Comparison of ENCODE assay signal across 11 cellular contexts in the genomic region with DNA sequence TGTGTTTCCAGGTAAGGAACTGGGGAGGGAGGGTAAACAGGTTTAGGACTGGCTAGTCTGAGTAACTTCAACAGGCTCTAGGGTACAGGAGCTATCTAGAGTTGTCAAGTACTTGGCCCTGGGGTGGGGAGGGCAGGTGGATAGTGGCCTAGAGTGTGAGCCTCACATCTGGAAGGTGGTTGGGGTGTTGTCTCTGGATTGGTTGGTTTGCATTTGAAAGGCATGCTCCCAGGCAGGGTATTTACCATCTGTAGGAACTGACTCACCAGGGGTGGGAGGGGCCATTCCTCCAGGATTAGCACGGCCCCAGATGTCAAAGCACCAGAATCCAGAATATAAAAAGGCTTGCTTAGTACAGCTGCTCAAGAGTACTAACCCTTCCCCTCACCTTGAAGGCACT.
DNase-seq lines count a peak whose midpoint lies in the region; ATAC-seq and TF ChIP-seq lines count a peak whose summit lies in the region.
"Had no signal": no experiment of that assay in that cellular context is flagged by ENCODE, and none has a peak within 500 bp of the region (broad histone marks: within the 10 kb centered on the region; RNA-seq: fewer than 3 reads in every experiment).

No MANE protein-coding gene starts in this region.

- H3K9me3 Mint-ChIP-seq in neural crest cell (no peaks in the 10 kb centered on the region), CD14-positive monocyte (peaks cover 0 to 7% (median 3%) of the 10 kb centered on the region in 7 donors)
- H3K9me3 Mint-ChIP-seq: T-helper 1 cell treated with Interleukin-12 subunit alpha and Interleukin-12 subunit beta and Interleukin-4 antibody, amounts not matched to agents 30 μg/mL and 1 μg/mL, for 36 hours had no signal

- H3K9me2 ChIP-seq in GM23248 (ENCODE audit: insufficient read depth) = no peaks in the 10 kb centered on the region

- in situ Hi-C loops in GM23248 (cut with MboI) = no loop called here

- no peak overlapping the region for H3K4me2 ChIP-seq in GM23248 (ENCODE audit: unreplicated experiment)

- H3K27me3 Mint-ChIP-seq in neural crest cell (ENCODE audit: low read depth) (peaks cover 2% of the 10 kb centered on the region), CD14-positive monocyte (ENCODE audit: low read depth in 3 of 3) (peaks cover 0 to 5% (median 2%) of the 10 kb centered on the region in 3 donors)

- peaks cover 3% of the 10 kb centered on the region; the same call in 1 of the 2 replicates for H3F3A ChIP-seq in GM23248 (ENCODE audit: insufficient read depth)

- H2AFZ ChIP-seq in GM23248 = no peak overlapping the region

- H3K9ac ChIP-seq in GM23248 = no peak overlapping the region

- peaks cover 3% of the 10 kb centered on the region for H3K36me3 Mint-ChIP-seq in neural crest cell (ENCODE audit: low read depth)
- no peaks in the 10 kb centered on the region for H3K36me3 Mint-ChIP-seq in CD14-positive monocyte

- DNase-seq in GM23248 (peak; percentile 81), RPMI7951 (ENCODE audit: low read depth) (peak; percentile 0), fibroblast of mammary gland (ENCODE audit: low read depth) (peak; percentile 43), neural crest cell (ENCODE audit: low read depth, low spot score) (no peak), NCI-H510A (lab: John Stamatoyannopoulos, UW) (no peak), NCI-H146 (lab: John Stamatoyannopoulos, UW) (no peak), CD14-positive monocyte (ENCODE audit: low spot score) (no peak)
- DNase-seq: NCI-H2227 treated with DMSO at 0.1 percent for 48 hours had no signal

- intact Hi-C loops in CD14-positive monocyte (cut with micrococcal nuclease) = no loop called here

- H3K4me1 ChIP-seq in GM23248 (ENCODE audit: insufficient read depth) = peaks cover 8% of the 10 kb centered on the region

- no peak overlapping the region for H3K27ac ChIP-seq in GM23248

- no peaks in the 10 kb centered on the region for H4K20me1 ChIP-seq in GM23248 (ENCODE audit: insufficient read depth)

- 0% methylated on average over 1 of the region's 1 CpG for WGBS in GM23248 (ENCODE audit: low coverage in 1 of 2, low lambda C conversion rate in 2 of 2, missing lambda C conversion rate in 2 of 2), 2 experiments

- H3K27me3 ChIP-seq in GM23248 (replicated peaks; ENCODE audit: insufficient read depth) = no peaks in the 10 kb centered on the region

- H3K79me2 ChIP-seq in GM23248 (ENCODE audit: insufficient read depth) = no peaks in the 10 kb centered on the region

- H3K4me3 Mint-ChIP-seq in neural crest cell = no peak overlapping the region
- H3K4me3 Mint-ChIP-seq in CD14-positive monocyte = no peak overlapping the region
- H3K4me3 Mint-ChIP-seq: T-helper 1 cell treated with Interleukin-12 subunit alpha and Interleukin-12 subunit beta and Interleukin-4 antibody, amounts not matched to agents 30 μg/mL and 1 μg/mL, for 36 hours had no signal

- no peaks in the 10 kb centered on the region for H3K36me3 ChIP-seq in GM23248 (ENCODE audit: low read depth)

- H3K27ac Mint-ChIP-seq in neural crest cell (ENCODE audit: unreplicated experiment) (peak overlapping the region; percentile 53), CD14-positive monocyte (no peak overlapping the region)
- H3K27ac Mint-ChIP-seq: T-helper 1 cell treated with Interleukin-12 subunit alpha and Interleukin-12 subunit beta and Interleukin-4 antibody, amounts not matched to agents 30 μg/mL and 1 μg/mL, for 36 hours had no signal

- H3K4me1 Mint-ChIP-seq in neural crest cell (peaks cover 58% of the 10 kb centered on the region), CD14-positive monocyte (no peaks in the 10 kb centered on the region)

- no peak for ATAC-seq in HG02973 (IDR thresholded peaks at IDR 0.05; ENCODE audit: unreplicated experiment)
- ATAC-seq: left lobe of liver had no signal

- H3K4me3 ChIP-seq in GM23248 = no peak overlapping the region
- no peak overlapping the region for H3K4me3 ChIP-seq in fibroblast of mammary gland (ENCODE audit: control insufficient read depth, low read depth, low read length)

- H3K9me3 ChIP-seq in GM23248 (ENCODE audit: low read depth) = no peaks in the 10 kb centered on the region

- TF ChIP-seq CTCF in fibroblast of mammary gland (conservative IDR thresholded peaks at IDR 0.05; ENCODE audit: control insufficient read depth, insufficient read depth, low read depth, low read length) = no peak
- TF ChIP-seq CTCF in neural crest cell (conservative IDR thresholded peaks at IDR 0.05) = no peak
- TF ChIP-seq CTCF in CD14-positive monocyte (IDR thresholded peaks at IDR 0.05) = no peak

Comparison
In these comparisons a context has a peak if more than half of its experiments do, and no peak if none do; other contexts are left out.
1. DNase-seq: peak in GM23248 (single experiment), RPMI7951 (single experiment) and fibroblast of mammary gland (single experiment); none in neural crest cell (single experiment), NCI-H510A (single experiment), NCI-H146 (single experiment) and CD14-positive monocyte (single experiment).